ENCODE assay signal across 32 cellular contexts in genomic region chr15:39327005-39327725, GRCh38.
DNase-seq lines count a peak whose midpoint lies in the region; ATAC-seq, FAIRE-seq and TF ChIP-seq lines count a peak whose summit lies in the region.
"Had no signal": no experiment of that assay in that cellular context is flagged by ENCODE, and none has a peak within 500 bp of the region (broad histone marks: within the 10 kb centered on the region; RNA-seq: fewer than 3 reads in every experiment).

No MANE protein-coding gene starts in this region.

- no peak overlapping the region for H3K4me2 ChIP-seq in GM12878 (ENCODE audit: control insufficient read depth, insufficient read depth)
- H3K4me2 ChIP-seq: SK-N-SH had no signal

- H3K36me3 ChIP-seq in GM12878 (ENCODE audit: control insufficient read depth in 2 of 2, insufficient read depth in 2 of 2, low read length in 1 of 2) (no peaks in the 10 kb centered on the region), lower lobe of right lung (no peaks in the 10 kb centered on the region)
- H3K36me3 ChIP-seq: adrenal gland, colonic mucosa, esophagus squamous epithelium, heart left ventricle, prostate gland had no signal

- DNase-seq in GF-D8 (lab: John Stamatoyannopoulos, UW) (peak; percentile 69), NOMO-1 (lab: John Stamatoyannopoulos, UW; ENCODE audit: unreplicated experiment in 2 of 2) (peak; percentile 94 to 98), GM12878 (ENCODE audit: low read depth, low spot score) (no peak), lower lobe of right lung (peak; percentile 48), osteocyte (ENCODE audit: extremely low spot score, unreplicated experiment) (no peak), iPS-NIHi7 (ENCODE audit: extremely low spot score) (no peak), H54 (ENCODE audit: insufficient read length, low spot score) (no peak)
- no peak for DNase-seq in stimulated activated CD4-positive, alpha-beta T cell treated with anti-CD3 and anti-CD28 coated beads, Interleukin-2, amount 100 ng/mL, for 24 hours
- DNase-seq: activated CD4-positive, alpha-beta memory T cell treated with anti-CD3 and anti-CD28 coated beads, Interleukin-2, amount 10 ng/mL, durations not matched to agents 7 days and 5 days; activated CD4-positive, CD25-positive, alpha-beta regulatory T cell; activated gamma-delta T cell treated with Interleukin-2 at 50 U/mL for 16 hours; activated T-cell treated with anti-CD3 and anti-CD28 coated beads for 4 hours; CD8-positive, alpha-beta T cell; colonic mucosa; DMS153; effector memory CD8-positive, alpha-beta T cell; esophagus squamous epithelium; H7; heart left ventricle; KG1; mucosa of descending colon; NCI-H1092; NCI-H2029; NCI-H345; SK-N-SH; stimulated activated naive B cell treated with anti-CD40 and anti-IgM and Interleukin-4, amounts not matched to agents 10 μg/mL and 1 μg/mL and 100 μg/mL, for 72 hours; T1000 had no signal

- H3K9me3 Mint-ChIP-seq in osteocyte (ENCODE audit: unreplicated experiment): no peaks in the 10 kb centered on the region
- H3K9me3 Mint-ChIP-seq: activated CD4-positive, alpha-beta memory T cell treated with anti-CD3 and anti-CD28 coated beads, Interleukin-2, amount 10 ng/mL, durations not matched to agents 7 days and 5 days; CD8-positive, alpha-beta T cell; effector memory CD8-positive, alpha-beta T cell; neural crest cell; stimulated activated naive B cell treated with anti-CD40 and anti-IgM and Interleukin-4, amounts not matched to agents 10 μg/mL and 1 μg/mL and 100 μg/mL, for 72 hours had no signal

- H4K20me1 ChIP-seq in GM12878 (ENCODE audit: control insufficient read depth, insufficient read depth): no peaks in the 10 kb centered on the region

- CTCF ChIA-PET in GM12878 (lab: Yijun Ruan, JAX): interaction anchor here (2.0 to 2.3 kb wide), 2 partner anchors 11 to 14 kb away, joined by 7 read pairs; no protein-coding TSS in a partner anchor

- no TSS peak for BruUV-seq in GM12878 (replicated peaks; lab: Mats Ljungman, UMichigan)

- no peak overlapping the region for H3K9ac ChIP-seq in GM12878 (ENCODE audit: control insufficient read depth, insufficient read depth, low read length)
- H3K9ac ChIP-seq: SK-N-SH had no signal

- H3K79me2 ChIP-seq in GM12878 (ENCODE audit: control insufficient read depth, insufficient read depth, low read length): no peaks in the 10 kb centered on the region

- no peak overlapping the region for H3K27ac Mint-ChIP-seq in osteocyte (ENCODE audit: unreplicated experiment)
- H3K27ac Mint-ChIP-seq: activated CD4-positive, alpha-beta memory T cell treated with anti-CD3 and anti-CD28 coated beads, Interleukin-2, amount 10 ng/mL, durations not matched to agents 7 days and 5 days; CD8-positive, alpha-beta T cell; effector memory CD8-positive, alpha-beta T cell; stimulated activated naive B cell treated with anti-CD40 and anti-IgM and Interleukin-4, amounts not matched to agents 10 μg/mL and 1 μg/mL and 100 μg/mL, for 72 hours had no signal

- no peaks in the 10 kb centered on the region for H3K27me3 Mint-ChIP-seq in osteocyte (ENCODE audit: unreplicated experiment)

- no peak for TF ChIP-seq RAD21 in GM12878 (IDR thresholded peaks at IDR 0.05; ENCODE audit: insufficient read depth, low read depth, low read length)

- POLR2A ChIA-PET in GM12878 (lab: Charles Lee): no interaction called here

- no peak overlapping the region for H2AFZ ChIP-seq in GM12878 (ENCODE audit: control insufficient read depth, low read depth, low read length)

- peaks cover 13% of the 10 kb centered on the region for H3K4me1 Mint-ChIP-seq in osteocyte (ENCODE audit: unreplicated experiment)
- H3K4me1 Mint-ChIP-seq: activated CD4-positive, alpha-beta memory T cell treated with anti-CD3 and anti-CD28 coated beads, Interleukin-2, amount 10 ng/mL, durations not matched to agents 7 days and 5 days; neural crest cell; stimulated activated naive B cell treated with anti-CD40 and anti-IgM and Interleukin-4, amounts not matched to agents 10 μg/mL and 1 μg/mL and 100 μg/mL, for 72 hours had no signal

- RAD21 ChIA-PET in GM12878 (lab: Charles Lee; ENCODE audit: unreplicated experiment): no interaction called here

- SMC1A ChIA-PET in GM12878 (lab: Charles Lee; ENCODE audit: uncharacterized antibody, unreplicated experiment): interaction anchor here (1.2 kb wide), 1 partner anchor 17 kb away, joined by 3 read pairs; no protein-coding TSS in a partner anchor

- no peak overlapping the region for H3K27ac ChIP-seq in GM12878 (ENCODE audit: control insufficient read depth, insufficient read depth)
- peak overlapping the region; percentile 54 for H3K27ac ChIP-seq in lower lobe of right lung
- H3K27ac ChIP-seq: colonic mucosa, prostate gland, skin epidermis had no signal

- H3K4me3 ChIP-seq in GM12878 (no peak overlapping the region), lower lobe of right lung (no peak overlapping the region)
- H3K4me3 ChIP-seq: adrenal gland, colonic mucosa, esophagus squamous epithelium, heart left ventricle, mucosa of descending colon, prostate gland, skin epidermis had no signal

- H3K9me3 ChIP-seq in GM12878 (replicated peaks; ENCODE audit: control insufficient read depth, insufficient read depth, low read length) (no peaks in the 10 kb centered on the region), lower lobe of right lung (no peaks in the 10 kb centered on the region)
- H3K9me3 ChIP-seq: adrenal gland, colonic mucosa, esophagus squamous epithelium, heart left ventricle, mucosa of descending colon, prostate gland, SK-N-SH had no signal

- FAIRE-seq in GM12878 (lab: Jason Lieb, UNC): no peak
- no peak for FAIRE-seq in H54 (lab: Jason Lieb, UNC)
- FAIRE-seq: GM18507 had no signal

- no peak for TF ChIP-seq EP300 in GM12878 (IDR thresholded peaks at IDR 0.05; ENCODE audit: borderline replicate concordance in 1 of 2, control insufficient read depth in 1 of 2, low read depth in 2 of 2, low read length in 2 of 2)

- TF ChIP-seq CTCF in GM12878 (IDR thresholded peaks at IDR 0.05 in 2 of 3, conservative IDR thresholded peaks at IDR 0.05 in 1 of 3; ENCODE audit: control insufficient read depth in 2 of 3, extremely low read depth in 1 of 3, insufficient read depth in 1 of 3, low read depth in 3 of 3, low read length in 3 of 3) (no peak), lower lobe of right lung (IDR thresholded peaks at IDR 0.05) (no peak), osteocyte (IDR thresholded peaks at IDR 0.05) (no peak)

- no peak for TF ChIP-seq POLR2A in GM12878 (IDR thresholded peaks at IDR 0.05; ENCODE audit: low read depth, low read length)
- TF ChIP-seq POLR2A in H54 (IDR thresholded peaks at IDR 0.05; ENCODE audit: low read depth, low read length): no peak

- H3K4me1 ChIP-seq in GM12878 (ENCODE audit: control insufficient read depth, insufficient read depth, low read length) (no peaks in the 10 kb centered on the region), lower lobe of right lung (no peaks in the 10 kb centered on the region)
- H3K4me1 ChIP-seq: adrenal gland, colonic mucosa, prostate gland had no signal

- no peak for ATAC-seq in GM12878
- ATAC-seq in lower lobe of right lung: peak; percentile 85 to 90
- ATAC-seq: CD8-positive, alpha-beta T cell; effector memory CD8-positive, alpha-beta T cell; stimulated activated naive B cell treated with anti-CD40 and anti-IgM and Interleukin-4, amounts not matched to agents 10 μg/mL and 1 μg/mL and 100 μg/mL, for 72 hours had no signal

- no peaks in the 10 kb centered on the region for H3K27me3 ChIP-seq in GM12878 (replicated peaks in 1 of 2; ENCODE audit: control insufficient read depth in 2 of 2, insufficient read depth in 2 of 2, low read length in 1 of 2)
- H3K27me3 ChIP-seq in lower lobe of right lung (ENCODE audit: low read depth): no peaks in the 10 kb centered on the region
- H3K27me3 ChIP-seq: adrenal gland, colonic mucosa, esophagus squamous epithelium, heart left ventricle had no signal

- in situ Hi-C loops in GM12878 (cut with MboI): no loop called here

- WGBS in GM12878 (ENCODE audit: insufficient coverage, insufficient replicate concordance, low lambda C conversion rate, missing lambda C conversion rate): 4% methylated on average over 6 of the region's 6 CpGs

- no peak overlapping the region for H3K4me3 Mint-ChIP-seq in osteocyte (ENCODE audit: unreplicated experiment)
- H3K4me3 Mint-ChIP-seq: activated CD4-positive, alpha-beta memory T cell treated with anti-CD3 and anti-CD28 coated beads, Interleukin-2, amount 10 ng/mL, durations not matched to agents 7 days and 5 days; CD8-positive, alpha-beta T cell; effector memory CD8-positive, alpha-beta T cell; neural crest cell; stimulated activated naive B cell treated with anti-CD40 and anti-IgM and Interleukin-4, amounts not matched to agents 10 μg/mL and 1 μg/mL and 100 μg/mL, for 72 hours had no signal

- H3K36me3 Mint-ChIP-seq in osteocyte (ENCODE audit: unreplicated experiment): no peaks in the 10 kb centered on the region
- H3K36me3 Mint-ChIP-seq: CD8-positive, alpha-beta T cell; stimulated activated naive B cell treated with anti-CD40 and anti-IgM and Interleukin-4, amounts not matched to agents 10 μg/mL and 1 μg/mL and 100 μg/mL, for 72 hours had no signal

- intact Hi-C loops in GM12878 (cut with micrococcal nuclease; ENCODE audit: unreplicated experiment): no loop called here
- intact Hi-C loops in lower lobe of right lung (cut with DNase I): no loop called here

TF ChIP-seq in GM12878, 131 proteins besides CTCF, POLR2A, EP300 and RAD21:
- TF ChIP-seq BCL3 (IDR thresholded peaks at IDR 0.05; ENCODE audit: borderline replicate concordance, insufficient read depth, low read depth, low read length, poor library complexity, severe bottlenecking): no peak
- TF ChIP-seq JUNB (IDR thresholded peaks at IDR 0.05): peak; percentile 17; the same call in 1 of the 2 replicates

Comparison
In these comparisons a context has a peak if more than half of its experiments do, and no peak if none do; other contexts are left out.
1. DNase-seq: peak in GF-D8 (single experiment), NOMO-1 (2 of 2) and lower lobe of right lung (single experiment); none in GM12878 (single experiment), osteocyte (single experiment), iPS-NIHi7 (single experiment), stimulated activated CD4-positive, alpha-beta T cell treated with anti-CD3 and anti-CD28 coated beads, Interleukin-2, amount 100 ng/mL, for 24 hours (0 of 2) and H54 (single experiment).